ENCODE assay signal across 11 cellular contexts in genomic region chr10:98270026-98270740, GRCh38. TPM values are rescaled to one million over a fixed set of nuclear protein-coding genes. Genes with fewer than 3 reads are reported as not detected.
DNase-seq lines count a peak whose midpoint lies in the region; TF ChIP-seq lines count a peak whose summit lies in the region.
"Had no signal": no experiment of that assay in that cellular context is flagged by ENCODE, and none has a peak within 500 bp of the region (broad histone marks: within the 10 kb centered on the region; RNA-seq: fewer than 3 reads in every experiment).

No MANE protein-coding gene starts in this region.

- H3K27ac Mint-ChIP-seq in progenitor cell of endocrine pancreas: peak overlapping the region; percentile 2
- H3K27ac Mint-ChIP-seq: T-helper 17 cell had no signal

- H3K36me3 ChIP-seq in BLaER1: no peaks in the 10 kb centered on the region
- H3K36me3 ChIP-seq in esophagus squamous epithelium: no peaks in the 10 kb centered on the region

- no peak for TF ChIP-seq POLR2A in esophagus squamous epithelium (IDR thresholded peaks at IDR 0.05)

- H3K9me3 Mint-ChIP-seq in progenitor cell of endocrine pancreas (ENCODE audit: low read depth): no peaks in the 10 kb centered on the region

- TF ChIP-seq CTCF in fibroblast of pulmonary artery (IDR thresholded peaks at IDR 0.05; ENCODE audit: low read length, missing control alignments) (no peak), progenitor cell of endocrine pancreas (IDR thresholded peaks at IDR 0.05; ENCODE audit: unreplicated experiment) (no peak), esophagus squamous epithelium (IDR thresholded peaks at IDR 0.05) (no peak), GM20000 (IDR thresholded peaks at IDR 0.05; ENCODE audit: extremely low read depth, missing control alignments) (no peak)

- H3K27ac ChIP-seq in BLaER1 (no peak overlapping the region), esophagus squamous epithelium (peak overlapping the region in 2 of 4 donors; percentile 84 to 89)
- H3K27ac ChIP-seq: C4-2B had no signal

- peaks cover 74% of the 10 kb centered on the region for H3K4me1 ChIP-seq in BLaER1
- peaks cover 15 to 52% (median 21%) of the 10 kb centered on the region in 3 donors for H3K4me1 ChIP-seq in esophagus squamous epithelium

- H3K9ac ChIP-seq in BLaER1: 0 out of 2 replicates have a peak overlapping the region, but pooled peaks have one; percentile 18

- WGBS in esophagus squamous epithelium, 2 donors: 56 to 59% methylated on average over 8 to 10 of the region's 10 CpGs

- H3K4me1 Mint-ChIP-seq in progenitor cell of endocrine pancreas (ENCODE audit: low read depth): peaks cover 20% of the 10 kb centered on the region

- H4K20me1 ChIP-seq in BLaER1: no peaks in the 10 kb centered on the region

- peaks cover 68% of the 10 kb centered on the region for H3K27me3 Mint-ChIP-seq in progenitor cell of endocrine pancreas

- DNase-seq in NCI-H69 (lab: John Stamatoyannopoulos, UW): peak; percentile 39
- peak; percentile 10 for DNase-seq in fibroblast of pulmonary artery (ENCODE audit: low read depth)
- no peak for DNase-seq in progenitor cell of endocrine pancreas (ENCODE audit: low spot score, unreplicated experiment)
- no peak for DNase-seq in GF-D8 (lab: John Stamatoyannopoulos, UW)
- DNase-seq in NK-92 (lab: John Stamatoyannopoulos, UW; ENCODE audit: unreplicated experiment): no peak
- DNase-seq in esophagus squamous epithelium (lab: John Stamatoyannopoulos, UW): no peak
- no peak for DNase-seq in GM20000 (ENCODE audit: low spot score)
- DNase-seq: T-helper 17 cell had no signal

- H3K4me3 ChIP-seq in BLaER1 (no peak overlapping the region), fibroblast of pulmonary artery (replicated peaks; ENCODE audit: low read depth, low read length) (no peak overlapping the region), esophagus squamous epithelium (no peak overlapping the region)

- H3K27me3 ChIP-seq in BLaER1: no peaks in the 10 kb centered on the region
- H3K27me3 ChIP-seq in esophagus squamous epithelium: peaks cover 0 to 71% (median 0%) of the 10 kb centered on the region in 4 donors

- H3K9me3 ChIP-seq in BLaER1 (no peaks in the 10 kb centered on the region), esophagus squamous epithelium (no peaks in the 10 kb centered on the region)

- H3K36me3 Mint-ChIP-seq in progenitor cell of endocrine pancreas (ENCODE audit: insufficient read depth): no peaks in the 10 kb centered on the region

- intact Hi-C loops in esophagus squamous epithelium (cut with DNase I): no loop called here

- H3K4me2 ChIP-seq in BLaER1: peak overlapping the region; percentile 88

- no peak overlapping the region for H3K4me3 Mint-ChIP-seq in progenitor cell of endocrine pancreas (ENCODE audit: low read depth)
- H3K4me3 Mint-ChIP-seq: T-helper 17 cell had no signal

RNA-seq across cellular contexts. Expression of gene LOXL4, which starts 2.2 kb away (rescaled TPM):
- 3.6 and 3.7 TPM in 2 replicates for total RNA-seq in progenitor cell of endocrine pancreas
- 1 to 10 TPM in 2 of 4 donors, under 1 TPM in 2; 0.19 to 3.5 (median 1.4) TPM for total RNA-seq in esophagus squamous epithelium
- total RNA-seq: activated CD8-positive, alpha-beta memory T cell treated with anti-CD3 and anti-CD28 coated beads for 36 hours; T-helper 17 cell had no signal

Comparison
In these comparisons a context has a peak if more than half of its experiments do, and no peak if none do; other contexts are left out.
1. DNase-seq: peak in NCI-H69 (single experiment) and fibroblast of pulmonary artery (single experiment); none in progenitor cell of endocrine pancreas (single experiment), GF-D8 (single experiment), NK-92 (single experiment), esophagus squamous epithelium (single experiment) and GM20000 (single experiment).